Comparison of ENCODE assay signal across 23 cellular contexts in genomic region chr1:17520041-17520440, GRCh38. TPM values are rescaled to one million over a fixed set of nuclear protein-coding genes. Genes with fewer than 3 reads are reported as not detected.
DNase-seq lines count a peak whose midpoint lies in the region; ATAC-seq and TF ChIP-seq lines count a peak whose summit lies in the region.
"Had no signal": no experiment of that assay in that cellular context is flagged by ENCODE, and none has a peak within 500 bp of the region (broad histone marks: within the 10 kb centered on the region; RNA-seq: fewer than 3 reads in every experiment).

No MANE protein-coding gene starts in this region.

- peaks cover 0 to 3% of the 10 kb centered on the region in 2 donors for H3K27me3 ChIP-seq in mucosa of rectum (ENCODE audit: control insufficient read depth in 2 of 2, insufficient read depth in 2 of 2, low read length in 2 of 2)
- H3K27me3 ChIP-seq: ascending aorta, right atrium auricular region had no signal

- H3K4me3 ChIP-seq in epithelial cell of esophagus (ENCODE audit: low read length) (peak overlapping the region; percentile 60), mucosa of rectum (ENCODE audit: low read length in 2 of 2) (peak overlapping the region; percentile 45 to 58)
- H3K4me3 ChIP-seq: A549, ascending aorta, right atrium auricular region, SK-N-MC had no signal

- peaks cover 32 to 50% of the 10 kb centered on the region in 2 donors for H3K4me1 ChIP-seq in mucosa of rectum (ENCODE audit: control insufficient read depth in 2 of 2, insufficient read depth in 2 of 2, low read length in 2 of 2)
- H3K4me1 ChIP-seq: ascending aorta, right atrium auricular region had no signal

- no peak for ATAC-seq in HG03159 (IDR thresholded peaks at IDR 0.05; ENCODE audit: unreplicated experiment)
- ATAC-seq in GM21825 (IDR thresholded peaks at IDR 0.05; ENCODE audit: unreplicated experiment): no peak
- ATAC-seq: A549; activated CD8-positive, alpha-beta T cell treated with anti-CD3 and anti-CD28 coated beads for 36 hours; CD8-positive, alpha-beta T cell; stimulated activated effector memory CD8-positive, alpha-beta T cell treated with anti-CD3 and anti-CD28 coated beads, Interleukin-12 subunit alpha, Interleukin-12 subunit beta, amount 100 ng/mL, for 72 hours had no signal

- no peaks in the 10 kb centered on the region for H3K36me3 ChIP-seq in mucosa of rectum (ENCODE audit: control insufficient read depth in 2 of 2, insufficient read depth in 2 of 2, low read length in 2 of 2)
- H3K36me3 ChIP-seq: ascending aorta, right atrium auricular region had no signal

- DNase-seq in A172 (ENCODE audit: low spot score): peak; percentile 14
- DNase-seq in M059J (ENCODE audit: low read depth): peak; percentile 67
- DNase-seq in epithelial cell of esophagus (ENCODE audit: low read depth): peak; percentile 96
- DNase-seq in putamen (ENCODE audit: low spot score): no peak
- no peak for DNase-seq in GM19238 (ENCODE audit: insufficient read length, low spot score)
- DNase-seq: activated CD8-positive, alpha-beta T cell treated with anti-CD3 and anti-CD28 coated beads for 36 hours; activated effector memory CD4-positive, alpha-beta T cell treated with Interleukin-2 at 50 U/mL for 16 hours; CD8-positive, alpha-beta T cell; dermis blood vessel endothelial cell; GF-D8; MM.1S; NCI-H2029; NCI-H82; stimulated activated CD4-positive, alpha-beta T cell treated with anti-CD3 and anti-CD28 coated beads, Interleukin-4, amount 100 ng/mL, for 4 hours had no signal

- peak overlapping the region; percentile 79 to 93 for H3K27ac ChIP-seq in mucosa of rectum (ENCODE audit: low read depth in 2 of 2, low read length in 2 of 2)
- H3K27ac ChIP-seq: A549, ascending aorta, HL-60, right atrium auricular region, SK-N-MC had no signal

- TF ChIP-seq CTCF in epithelial cell of esophagus (IDR thresholded peaks at IDR 0.05; ENCODE audit: insufficient read depth, low read depth, low read length, missing control alignments): no peak

- no peaks in the 10 kb centered on the region for H3K9me3 ChIP-seq in mucosa of rectum (ENCODE audit: control insufficient read depth in 2 of 2, low read length in 2 of 2)
- H3K9me3 ChIP-seq: A549, ascending aorta, right atrium auricular region had no signal

- peak overlapping the region; percentile 63 to 87 for H3K9ac ChIP-seq in mucosa of rectum (ENCODE audit: low read depth in 1 of 2, low read length in 2 of 2)

RNA-seq across cellular contexts. Expression of gene ARHGEF10L, which starts 19.5 kb away (rescaled TPM):
- 9.2 and 11.0 TPM in 2 replicates for total RNA-seq in A172 (2014; rRNA removed; shearing (Covaris generic))
- 4.4 and 6.8 TPM in 2 replicates for total RNA-seq in M059J (2014; rRNA removed; shearing (Covaris generic))
- total RNA-seq: activated CD8-positive, alpha-beta T cell treated with anti-CD3 and anti-CD28 coated beads for 36 hours; CD8-positive, alpha-beta T cell had no signal

Comparison
In these comparisons a context has a peak if more than half of its experiments do, and no peak if none do; other contexts are left out.
1. DNase-seq: peak in A172 (single experiment), M059J (single experiment) and epithelial cell of esophagus (single experiment); none in putamen (single experiment) and GM19238 (single experiment).